ENCODE assay signal across 8 cellular contexts in genomic region chr16:52861614-52862022, GRCh38.
A peak's percentile ranks its signal among the peaks of the same experiment; 100 is the strongest.
DNase-seq lines count a peak whose midpoint lies in the region; ATAC-seq, FAIRE-seq and TF ChIP-seq lines count a peak whose summit lies in the region.

No MANE protein-coding gene starts in this region.

- ATAC-seq in GM19351 (IDR thresholded peaks at IDR 0.05; ENCODE audit: unreplicated experiment) (no peak), HG02840 (IDR thresholded peaks at IDR 0.05; ENCODE audit: low FRiP score, unreplicated experiment) (no peak)

- no peak for FAIRE-seq in urothelium cell line (lab: Jason Lieb, UNC)

- no peaks in the 10 kb centered on the region for H3K4me1 ChIP-seq in cardiac muscle cell (ENCODE audit: low read depth)
- H3K4me1 ChIP-seq in left ventricle myocardium inferior = no peaks in the 10 kb centered on the region

- H3K36me3 ChIP-seq in cardiac muscle cell (no peaks in the 10 kb centered on the region), left ventricle myocardium inferior (no peaks in the 10 kb centered on the region)

- H3K4me3 ChIP-seq in cardiac muscle cell (no peak overlapping the region), left ventricle myocardium inferior (no peak overlapping the region)

- H3K27ac ChIP-seq in cardiac muscle cell (no peak overlapping the region), left ventricle myocardium inferior (replicated peaks) (no peak overlapping the region)

- intact Hi-C loops in left ventricle myocardium inferior (cut with micrococcal nuclease) = no loop called here

- peaks cover 18% of the 10 kb centered on the region for H3K27me3 ChIP-seq in cardiac muscle cell
- no peaks in the 10 kb centered on the region for H3K27me3 ChIP-seq in left ventricle myocardium inferior (ENCODE audit: low read depth)

- TF ChIP-seq CTCF in cardiac muscle cell (IDR thresholded peaks at IDR 0.05; ENCODE audit: low read depth, low read length) = peak; percentile 32
- TF ChIP-seq CTCF in left ventricle myocardium inferior (IDR thresholded peaks at IDR 0.05; ENCODE audit: borderline replicate concordance) = no peak

- DNase-seq in cardiac muscle cell (ENCODE audit: low read depth in 1 of 2, low spot score in 1 of 2) (peak; percentile 19 to 48), left ventricle myocardium inferior (no peak), RPMI7951 (ENCODE audit: low read depth) (peak; percentile 34), inferior parietal cortex (ENCODE audit: extremely low spot score) (peak; percentile 59), urothelium cell line (ENCODE audit: low spot score) (peak; percentile 12), hepatic stellate cell (ENCODE audit: low spot score) (no peak)

- H3K9me3 ChIP-seq in cardiac muscle cell (ENCODE audit: low read depth) (no peaks in the 10 kb centered on the region), left ventricle myocardium inferior (replicated peaks) (peaks cover 10% of the 10 kb centered on the region)

Comparison
In these comparisons a context has a peak if more than half of its experiments do, and no peak if none do; other contexts are left out.
1. DNase-seq: peak in cardiac muscle cell (2 of 2), RPMI7951 (single experiment), inferior parietal cortex (single experiment) and urothelium cell line (single experiment); none in left ventricle myocardium inferior (single experiment) and hepatic stellate cell (single experiment).